14 cellular contexts compared by ENCODE assay signal in the genomic region with DNA sequence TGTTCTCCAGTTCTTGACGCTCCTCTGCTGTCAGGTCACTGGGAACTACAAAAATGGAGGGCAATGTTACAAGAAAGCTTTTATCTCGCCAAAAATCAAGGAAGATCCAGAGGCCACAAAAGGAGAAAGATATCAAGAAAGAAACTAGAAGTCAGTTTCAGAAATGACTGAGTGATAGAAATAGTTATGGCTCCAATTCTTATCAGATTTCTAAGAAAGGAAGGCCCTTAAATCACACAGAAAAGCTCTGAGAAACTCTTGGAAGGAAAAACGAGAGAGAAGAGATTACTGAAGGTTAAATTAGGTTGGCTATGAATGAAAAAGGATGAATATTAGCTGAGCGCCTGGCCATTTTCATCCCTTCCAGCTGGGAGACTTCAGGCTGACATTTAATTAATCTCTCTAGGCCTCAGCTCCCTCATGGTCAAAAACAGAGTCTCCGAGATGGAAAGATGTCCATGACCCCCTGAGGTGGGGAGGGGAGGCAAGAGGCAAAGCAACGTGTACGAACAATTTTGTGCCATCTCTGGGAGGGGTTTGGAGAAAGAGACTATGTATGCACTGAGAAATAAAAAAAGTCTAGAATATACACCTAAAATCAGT.
DNase-seq lines count a peak whose midpoint lies in the region; TF ChIP-seq lines count a peak whose summit lies in the region.
"Had no signal": no experiment of that assay in that cellular context is flagged by ENCODE, and none has a peak within 500 bp of the region (broad histone marks: within the 10 kb centered on the region; RNA-seq: fewer than 3 reads in every experiment).

No MANE protein-coding gene starts in this region.

- peaks cover 60% of the 10 kb centered on the region for H3K4me1 Mint-ChIP-seq in activated CD4-positive, alpha-beta T cell treated with anti-CD3 and anti-CD28 coated beads, Interleukin-2, amount 10 ng/mL, durations not matched to agents 24 days and 14 days
- H3K4me1 Mint-ChIP-seq in activated naive CD8-positive, alpha-beta T cell treated with anti-CD3 and anti-CD28 coated beads for 36 hours = peaks cover 73% of the 10 kb centered on the region

- peak overlapping the region; percentile 90 for H3K27ac ChIP-seq in OCI-LY7 (ENCODE audit: low read depth, low read length, poor library complexity, severe bottlenecking)
- peak overlapping the region in 6 of 8 donors; percentile 6 to 69 (median 50) for H3K27ac ChIP-seq in spleen
- H3K27ac ChIP-seq: SK-N-MC had no signal

- CTCF ChIA-PET in OCI-LY7 (lab: Charles Lee; ENCODE audit: unreplicated experiment) = interaction anchor here (0.9 to 1.6 kb wide), 5 partner anchors 9 to 32 kb away, joined by 3 to 8 read pairs (median 5); no protein-coding TSS in a partner anchor

- peaks cover 33% of the 10 kb centered on the region for H3K36me3 Mint-ChIP-seq in activated CD4-positive, alpha-beta T cell treated with anti-CD3 and anti-CD28 coated beads, Interleukin-2, amount 10 ng/mL, durations not matched to agents 24 days and 14 days (ENCODE audit: low read depth)
- H3K36me3 Mint-ChIP-seq in activated naive CD8-positive, alpha-beta T cell treated with anti-CD3 and anti-CD28 coated beads for 36 hours = peaks cover 29% of the 10 kb centered on the region

- peaks cover 81% of the 10 kb centered on the region for H3K79me2 ChIP-seq in OCI-LY7 (ENCODE audit: insufficient read depth, low read depth, low read length)

- intact Hi-C loops in activated CD4-positive, alpha-beta T cell treated with anti-CD3 and anti-CD28 coated beads, Interleukin-2, amount 10 ng/mL, durations not matched to agents 24 days and 14 days (cut with micrococcal nuclease) = loop anchor here (1.0 to 2.0 kb wide), 3 partner anchors 10 to 39 kb away; no protein-coding TSS in a partner anchor
- intact Hi-C loops in OCI-LY7 (cut with micrococcal nuclease; ENCODE audit: unreplicated experiment) = loop anchor here (2.0 to 10.0 kb wide), 5 partner anchors 35 to 345 kb away; a partner anchor contains a TSS
- intact Hi-C loops in spleen (cut with DNase I; ENCODE audit: low total_unique reads) = loop anchor here (2.0 kb wide), 1 partner anchor 213 kb away; no protein-coding TSS in a partner anchor

- no TSS peak for BruUV-seq in OCI-LY7 (replicated peaks; lab: Mats Ljungman, UMichigan)

- POLR2A ChIA-PET in OCI-LY7 (lab: Charles Lee) = interaction anchor here (1.0 to 4.5 kb wide), 7 partner anchors 8 to 66 kb away, joined by 3 to 47 read pairs (median 6); no protein-coding TSS in a partner anchor

- H3K4me3 ChIP-seq in OCI-LY7 (ENCODE audit: low read depth, low read length, poor library complexity, severe bottlenecking) (peak overlapping the region; percentile 37), spleen (no peak overlapping the region)
- H3K4me3 ChIP-seq: SK-N-MC had no signal

- H3K9me2 ChIP-seq in OCI-LY7 (ENCODE audit: insufficient read depth, low read length) = no peaks in the 10 kb centered on the region

- peak overlapping the region; percentile 70 for H3K4me2 ChIP-seq in OCI-LY7 (ENCODE audit: low read length)

- H3K9me3 ChIP-seq in OCI-LY7 (ENCODE audit: low read length) = no peaks in the 10 kb centered on the region
- H3K9me3 ChIP-seq in spleen = no peaks in the 10 kb centered on the region

- TF ChIP-seq CTCF in OCI-LY7 (conservative IDR thresholded peaks at IDR 0.05; ENCODE audit: low read length) (no peak), spleen (IDR thresholded peaks at IDR 0.05 in 8 of 11, conservative IDR thresholded peaks at IDR 0.05 in 3 of 11) (no peak)

- H3K27me3 ChIP-seq in spleen (replicated peaks in 1 of 7) = no peaks in the 10 kb centered on the region

- H3K4me1 ChIP-seq in OCI-LY7 (ENCODE audit: insufficient read depth, low read length, poor library complexity, severe bottlenecking) (peaks cover 93% of the 10 kb centered on the region), spleen (peaks cover 30 to 99% (median 69%) of the 10 kb centered on the region in 6 donors)

- no peaks in the 10 kb centered on the region for H3K27me3 Mint-ChIP-seq in activated CD4-positive, alpha-beta T cell treated with anti-CD3 and anti-CD28 coated beads, Interleukin-2, amount 10 ng/mL, durations not matched to agents 24 days and 14 days
- no peaks in the 10 kb centered on the region for H3K27me3 Mint-ChIP-seq in activated naive CD8-positive, alpha-beta T cell treated with anti-CD3 and anti-CD28 coated beads for 36 hours
- H3K27me3 Mint-ChIP-seq: type B pancreatic cell had no signal

- H4K20me1 ChIP-seq in OCI-LY7 (ENCODE audit: insufficient read depth, low read length) = peaks cover 6% of the 10 kb centered on the region; the same call in 1 of the 2 replicates

- 65 to 78% (median 69%) methylated on average over 7 of the region's 7 CpGs for WGBS in spleen, 5 donors

- H3K27ac Mint-ChIP-seq in activated CD4-positive, alpha-beta T cell treated with anti-CD3 and anti-CD28 coated beads, Interleukin-2, amount 10 ng/mL, durations not matched to agents 24 days and 14 days = peak overlapping the region; percentile 93
- peak overlapping the region; percentile 89 for H3K27ac Mint-ChIP-seq in activated naive CD8-positive, alpha-beta T cell treated with anti-CD3 and anti-CD28 coated beads for 36 hours
- H3K27ac Mint-ChIP-seq: type B pancreatic cell had no signal

- H3K36me3 ChIP-seq in OCI-LY7 (ENCODE audit: insufficient read depth, low read length) (peaks cover 41% of the 10 kb centered on the region), spleen (peaks cover 0 to 49% (median 29%) of the 10 kb centered on the region in 6 donors)

- no peak for TF ChIP-seq POLR2A in spleen (IDR thresholded peaks at IDR 0.05)

- peak overlapping the region; percentile 78 for H3K4me3 Mint-ChIP-seq in activated CD4-positive, alpha-beta T cell treated with anti-CD3 and anti-CD28 coated beads, Interleukin-2, amount 10 ng/mL, durations not matched to agents 24 days and 14 days
- peak overlapping the region; percentile 4 for H3K4me3 Mint-ChIP-seq in activated naive CD8-positive, alpha-beta T cell treated with anti-CD3 and anti-CD28 coated beads for 36 hours
- H3K4me3 Mint-ChIP-seq: type B pancreatic cell had no signal

- DNase-seq in activated CD4-positive, alpha-beta T cell treated with anti-CD3 and anti-CD28 coated beads, Interleukin-2, amount 10 ng/mL, durations not matched to agents 24 days and 14 days = no peak
- DNase-seq in activated CD4-positive, alpha-beta T cell treated with anti-CD3 and anti-CD28 coated beads, Interleukin-2, amount 50 U/mL, for 48 hours = no peak
- DNase-seq in OCI-LY7 (ENCODE audit: low spot score) (no peak), spleen (no peak), NCI-H1048 (lab: John Stamatoyannopoulos, UW) (no peak)
- no peak for DNase-seq in activated naive CD8-positive, alpha-beta T cell treated with anti-CD3 and anti-CD28 coated beads for 36 hours
- no peak for DNase-seq in effector CD4-positive, alpha-beta T cell
- DNase-seq in stimulated activated CD4-positive, alpha-beta T cell treated with anti-CD3 and anti-CD28 coated beads, Interleukin-4, amount 100 ng/mL, for 1 hour = no peak
- DNase-seq: amniotic stem cell, cortex of kidney, KBM-7, NCI-H187 had no signal

- no peaks in the 10 kb centered on the region for H3K9me3 Mint-ChIP-seq in activated CD4-positive, alpha-beta T cell treated with anti-CD3 and anti-CD28 coated beads, Interleukin-2, amount 10 ng/mL, durations not matched to agents 24 days and 14 days
- H3K9me3 Mint-ChIP-seq in activated naive CD8-positive, alpha-beta T cell treated with anti-CD3 and anti-CD28 coated beads for 36 hours = no peaks in the 10 kb centered on the region
- H3K9me3 Mint-ChIP-seq: type B pancreatic cell had no signal

- no peak overlapping the region for H2AFZ ChIP-seq in OCI-LY7 (ENCODE audit: low read length)
